In the genomic region with DNA sequence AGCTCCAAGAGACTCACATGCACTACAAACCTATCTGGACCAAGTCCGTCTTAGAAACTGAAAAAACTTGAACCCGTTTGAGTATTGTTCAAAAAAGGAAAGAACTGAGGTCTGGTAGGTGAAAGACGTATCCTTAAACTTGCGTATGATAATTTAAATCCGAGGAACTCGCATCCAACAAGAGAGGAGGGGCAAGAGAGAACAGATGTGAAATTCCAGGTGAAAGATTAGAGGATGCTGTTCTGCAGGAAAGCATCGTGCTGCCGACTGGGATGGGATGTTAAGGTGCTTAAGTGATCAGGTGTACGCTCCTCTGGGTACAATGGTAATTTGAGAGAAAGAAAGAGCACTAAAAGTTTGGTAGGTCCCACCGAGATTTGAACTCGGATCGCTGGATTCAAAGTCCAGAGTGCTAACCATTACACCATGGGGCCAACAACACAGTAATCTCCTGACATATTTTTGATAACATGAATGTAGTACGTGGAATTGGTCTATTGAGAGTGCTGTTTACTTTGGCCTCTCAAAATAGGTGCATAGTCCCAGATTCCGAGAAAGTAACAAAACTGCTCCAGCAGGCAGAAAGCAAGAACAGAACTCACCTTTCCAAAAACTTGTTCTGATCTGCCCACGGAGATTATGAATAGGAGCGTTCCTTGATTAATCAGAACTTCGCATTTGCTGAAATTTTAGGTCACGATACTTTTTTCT, we compare ENCODE assay signal across 8 cellular contexts. TPM values are rescaled to one million over a fixed set of nuclear protein-coding genes. Genes with fewer than 3 reads are reported as not detected.
DNase-seq lines count a peak whose midpoint lies in the region; ATAC-seq and TF ChIP-seq lines count a peak whose summit lies in the region.

No MANE protein-coding gene starts in this region.

- H3K4me3 ChIP-seq in LNCaP clone FGC (ENCODE audit: low read depth, low read length): peak overlapping the region; percentile 66

- H3K9me3 Mint-ChIP-seq in activated naive CD8-positive, alpha-beta T cell treated with anti-CD3 and anti-CD28 coated beads, Interleukin-2, amount 10 ng/mL, durations not matched to agents 7 days and 5 days: no peaks in the 10 kb centered on the region

- POLR2A ChIA-PET in activated naive CD8-positive, alpha-beta T cell treated with anti-CD3 and anti-CD28 coated beads, Interleukin-2, amount 10 ng/mL, durations not matched to agents 7 days and 5 days (lab: Charles Lee): interaction anchor here (2.0 to 2.4 kb wide), 2 partner anchors 11 to 27 kb away, joined by 4 to 15 read pairs; a partner anchor contains a TSS

- no peaks in the 10 kb centered on the region for H3K27me3 Mint-ChIP-seq in activated naive CD8-positive, alpha-beta T cell treated with anti-CD3 and anti-CD28 coated beads, Interleukin-2, amount 10 ng/mL, durations not matched to agents 7 days and 5 days

- TF ChIP-seq CTCF in LNCaP clone FGC (IDR thresholded peaks at IDR 0.05; ENCODE audit: control insufficient read depth, extremely low read depth, insufficient read depth): no peak

- ATAC-seq in activated naive CD8-positive, alpha-beta T cell treated with anti-CD3 and anti-CD28 coated beads, Interleukin-2, amount 10 ng/mL, durations not matched to agents 7 days and 5 days (ENCODE audit: low read depth): peak; percentile 40
- peak; percentile 83 to 86 for ATAC-seq in left cardiac atrium
- ATAC-seq in HG03439 (IDR thresholded peaks at IDR 0.05; ENCODE audit: unreplicated experiment): no peak
- ATAC-seq in GM18502 (IDR thresholded peaks at IDR 0.05; ENCODE audit: poor library complexity, unreplicated experiment): no peak

- peaks cover 44% of the 10 kb centered on the region for H3K4me1 Mint-ChIP-seq in activated naive CD8-positive, alpha-beta T cell treated with anti-CD3 and anti-CD28 coated beads, Interleukin-2, amount 10 ng/mL, durations not matched to agents 7 days and 5 days

- H3K4me3 Mint-ChIP-seq in activated naive CD8-positive, alpha-beta T cell treated with anti-CD3 and anti-CD28 coated beads, Interleukin-2, amount 10 ng/mL, durations not matched to agents 7 days and 5 days: peak overlapping the region; percentile 76

- H3K27ac Mint-ChIP-seq in activated naive CD8-positive, alpha-beta T cell treated with anti-CD3 and anti-CD28 coated beads, Interleukin-2, amount 10 ng/mL, durations not matched to agents 7 days and 5 days: peak overlapping the region; percentile 77

- no peaks in the 10 kb centered on the region for H3K36me3 Mint-ChIP-seq in activated naive CD8-positive, alpha-beta T cell treated with anti-CD3 and anti-CD28 coated beads, Interleukin-2, amount 10 ng/mL, durations not matched to agents 7 days and 5 days

- intact Hi-C loops in left cardiac atrium (cut with DNase I): no loop called here

- DNase-seq in GDM1 (lab: John Stamatoyannopoulos, UW): peak; percentile 49
- DNase-seq in LNCaP clone FGC (ENCODE audit: low read depth): peak; percentile 60
- peak; percentile 70 for DNase-seq in RPMI7951 (ENCODE audit: low read depth)
- DNase-seq in activated naive CD8-positive, alpha-beta T cell treated with anti-CD3 and anti-CD28 coated beads, Interleukin-2, amount 10 ng/mL, durations not matched to agents 7 days and 5 days: no peak
- no peak for DNase-seq in left cardiac atrium
- DNase-seq in putamen (ENCODE audit: low spot score): peak; percentile 66

RNA-seq across cellular contexts. Expression of gene BTN3A2, which starts 53.5 kb away (rescaled TPM):
- total RNA-seq in RPMI7951 (2014; rRNA removed; shearing (Covaris generic)): 4.8 and 6.5 TPM in 2 replicates
- total RNA-seq in activated naive CD8-positive, alpha-beta T cell treated with anti-CD3 and anti-CD28 coated beads, Interleukin-2, amount 10 ng/mL, durations not matched to agents 7 days and 5 days: 100 to 1,000 TPM; 102 to 122 TPM
- 10 to 100 TPM in 1 of 2 donors, 1 to 10 TPM in 1; 6.8 to 21.3 TPM for total RNA-seq in left cardiac atrium

Comparison
In these comparisons a context has a peak if more than half of its experiments do, and no peak if none do; other contexts are left out.
1. DNase-seq: peak in GDM1 (single experiment), LNCaP clone FGC (single experiment), RPMI7951 (single experiment) and putamen (single experiment); none in activated naive CD8-positive, alpha-beta T cell treated with anti-CD3 and anti-CD28 coated beads, Interleukin-2, amount 10 ng/mL, durations not matched to agents 7 days and 5 days (single experiment) and left cardiac atrium (single experiment).
2. ATAC-seq: peak in activated naive CD8-positive, alpha-beta T cell treated with anti-CD3 and anti-CD28 coated beads, Interleukin-2, amount 10 ng/mL, durations not matched to agents 7 days and 5 days (single experiment) and left cardiac atrium (2 of 2); none in HG03439 (single experiment) and GM18502 (single experiment).
3. RNA of gene BTN3A2, which starts 53.5 kb away (total RNA-seq): 102 to 122 TPM in activated naive CD8-positive, alpha-beta T cell treated with anti-CD3 and anti-CD28 coated beads, Interleukin-2, amount 10 ng/mL, durations not matched to agents 7 days and 5 days; 6.8 to 21.3 TPM in left cardiac atrium and 4.8 to 6.5 TPM in RPMI7951; every median in the first group is over 4 times any median in the second.